In the genomic region with DNA sequence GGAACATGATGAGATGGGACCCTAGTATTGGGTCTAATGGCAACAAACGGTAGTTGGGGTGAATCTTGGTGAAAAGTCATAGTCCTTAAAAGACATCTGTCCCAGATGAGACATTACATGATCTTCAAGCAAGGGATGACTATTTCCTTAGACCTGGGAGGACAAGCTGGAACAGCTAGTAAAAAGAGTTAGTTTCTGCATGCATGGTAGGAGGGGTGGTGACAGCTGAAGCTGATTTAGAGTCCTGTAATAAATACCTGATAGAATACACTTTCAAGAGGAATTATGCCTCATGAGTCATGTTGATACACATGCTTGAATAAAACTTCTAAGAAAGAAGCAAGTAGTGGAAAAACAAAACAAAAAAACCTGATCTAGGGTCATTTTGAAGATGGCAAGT, we compare ENCODE assay signal across 14 cellular contexts.
DNase-seq lines count a peak whose midpoint lies in the region; ATAC-seq and TF ChIP-seq lines count a peak whose summit lies in the region.
"Had no signal": no experiment of that assay in that cellular context is flagged by ENCODE, and none has a peak within 500 bp of the region (broad histone marks: within the 10 kb centered on the region; RNA-seq: fewer than 3 reads in every experiment).

No MANE protein-coding gene starts in this region.

- H3K36me3 ChIP-seq in heart right ventricle (no peaks in the 10 kb centered on the region), right atrium auricular region (no peaks in the 10 kb centered on the region), PC-3 (ENCODE audit: low read depth, low read length) (no peaks in the 10 kb centered on the region)
- H3K36me3 ChIP-seq: BLaER1 treated with 17β-estradiol and CSF1 and Interleukin-3, amounts not matched to agents 10 nM and 100 nM had no signal

- no TSS peak for BruUV-seq in PC-3 (replicated peaks; lab: Mats Ljungman, UMichigan)

- no peak overlapping the region for H2AFZ ChIP-seq in PC-3 (ENCODE audit: low read length)

- no peaks in the 10 kb centered on the region for H3K36me3 Mint-ChIP-seq in neural crest cell (ENCODE audit: low read depth)
- H3K36me3 Mint-ChIP-seq: CD4-positive, CD25-positive, alpha-beta regulatory T cell; IgD-negative memory B cell had no signal

- H3K4me2 ChIP-seq in PC-3 (ENCODE audit: low read length), result no peak overlapping the region
- H3K4me2 ChIP-seq: BLaER1 treated with 17β-estradiol and CSF1 and Interleukin-3, amounts not matched to agents 10 nM and 100 nM had no signal

- TF ChIP-seq CTCF in heart right ventricle (IDR thresholded peaks at IDR 0.05), result no peak
- no peak for TF ChIP-seq CTCF in right atrium auricular region (IDR thresholded peaks at IDR 0.05)
- no peak for TF ChIP-seq CTCF in PC-3 (conservative IDR thresholded peaks at IDR 0.05; ENCODE audit: low read depth, low read length)
- TF ChIP-seq CTCF in fibroblast of mammary gland (conservative IDR thresholded peaks at IDR 0.05; ENCODE audit: control insufficient read depth, insufficient read depth, low read depth, low read length), result no peak
- no peak for TF ChIP-seq CTCF in neural crest cell (conservative IDR thresholded peaks at IDR 0.05)

- H3K9me2 ChIP-seq in PC-3 (replicated peaks; ENCODE audit: low read length), result no peaks in the 10 kb centered on the region

- intact Hi-C loops in heart right ventricle (cut with DNase I) (no loop called here), PC-3 (cut with micrococcal nuclease) (no loop called here)

- peak overlapping the region; percentile 31 for H3K27ac Mint-ChIP-seq in neural crest cell (ENCODE audit: unreplicated experiment)
- H3K27ac Mint-ChIP-seq: IgD-negative memory B cell had no signal

- peaks cover 9% of the 10 kb centered on the region for H3K9me3 Mint-ChIP-seq in neural crest cell

- no peaks in the 10 kb centered on the region for H3K4me1 Mint-ChIP-seq in neural crest cell
- H3K4me1 Mint-ChIP-seq: CD4-positive, CD25-positive, alpha-beta regulatory T cell; IgD-negative memory B cell had no signal

- DNase-seq in heart right ventricle (no peak), right atrium auricular region (ENCODE audit: low spot score) (no peak), PC-3 (no peak), fibroblast of mammary gland (ENCODE audit: low read depth) (peak; percentile 47), neural crest cell (ENCODE audit: low read depth, low spot score) (no peak), DMS153 (lab: John Stamatoyannopoulos, UW) (no peak)
- DNase-seq: AML-193; CD4-positive, CD25-positive, alpha-beta regulatory T cell; DMS79 had no signal

- H3K27me3 ChIP-seq in heart right ventricle, result no peaks in the 10 kb centered on the region
- no peaks in the 10 kb centered on the region for H3K27me3 ChIP-seq in right atrium auricular region
- H3K27me3 ChIP-seq in PC-3 (ENCODE audit: low read length), result no peaks in the 10 kb centered on the region
- H3K27me3 ChIP-seq: BLaER1 treated with 17β-estradiol and CSF1 and Interleukin-3, amounts not matched to agents 10 nM and 100 nM had no signal

- H3K27ac ChIP-seq in heart right ventricle, result peak overlapping the region in 6 of 10 donors; percentile 11 to 70 (median 67)
- no peak overlapping the region for H3K27ac ChIP-seq in right atrium auricular region
- H3K27ac ChIP-seq in PC-3 (ENCODE audit: low read length), result no peak overlapping the region
- H3K27ac ChIP-seq: 22Rv1; BLaER1 treated with 17β-estradiol and CSF1 and Interleukin-3, amounts not matched to agents 10 nM and 100 nM had no signal

- H3K4me1 ChIP-seq in heart right ventricle (peaks cover 0 to 5% (median 0%) of the 10 kb centered on the region in 9 donors), right atrium auricular region (no peaks in the 10 kb centered on the region), PC-3 (ENCODE audit: insufficient read depth, low read length) (peaks cover 11% of the 10 kb centered on the region)

- ATAC-seq in heart right ventricle, result no peak
- peak; percentile 46 for ATAC-seq in PC-3
- ATAC-seq in GM21717 (IDR thresholded peaks at IDR 0.05; ENCODE audit: unreplicated experiment), result no peak
- no peak for ATAC-seq in GM21619 (IDR thresholded peaks at IDR 0.05; ENCODE audit: unreplicated experiment)

- no peaks in the 10 kb centered on the region for H3K79me2 ChIP-seq in PC-3 (ENCODE audit: low read length)

- peaks cover 0 to 32% (median 10%) of the 10 kb centered on the region in 11 donors for H3K9me3 ChIP-seq in heart right ventricle
- peaks cover 0 to 20% of the 10 kb centered on the region in 2 donors for H3K9me3 ChIP-seq in right atrium auricular region
- H3K9me3 ChIP-seq in PC-3 (ENCODE audit: low read length), result no peaks in the 10 kb centered on the region

- POLR2A ChIA-PET in PC-3 (lab: Charles Lee; ENCODE audit: unreplicated experiment), result no interaction called here

- CTCF ChIA-PET in PC-3 (lab: Charles Lee), result no interaction called here

- H3K9ac ChIP-seq in PC-3 (ENCODE audit: low read length), result no peak overlapping the region
- H3K9ac ChIP-seq: BLaER1 treated with 17β-estradiol and CSF1 and Interleukin-3, amounts not matched to agents 10 nM and 100 nM had no signal

- no peaks in the 10 kb centered on the region for H3K27me3 Mint-ChIP-seq in neural crest cell (ENCODE audit: low read depth)
- H3K27me3 Mint-ChIP-seq: IgD-negative memory B cell had no signal

- WGBS in heart right ventricle, 2 donors, result 76 to 80% methylated on average over 1 of the region's 1 CpG

- H3K4me3 ChIP-seq in heart right ventricle, result no peak overlapping the region
- no peak overlapping the region for H3K4me3 ChIP-seq in right atrium auricular region
- no peak overlapping the region for H3K4me3 ChIP-seq in PC-3 (ENCODE audit: low read length)
- no peak overlapping the region for H3K4me3 ChIP-seq in fibroblast of mammary gland (ENCODE audit: control insufficient read depth, low read depth, low read length)
- H3K4me3 ChIP-seq: BLaER1 treated with 17β-estradiol and CSF1 and Interleukin-3, amounts not matched to agents 10 nM and 100 nM had no signal

- no peak overlapping the region for H3K4me3 Mint-ChIP-seq in neural crest cell
- H3K4me3 Mint-ChIP-seq: CD4-positive, CD25-positive, alpha-beta regulatory T cell; IgD-negative memory B cell had no signal

- H3F3A ChIP-seq in PC-3 (ENCODE audit: low read length, unreplicated experiment), result no peaks in the 10 kb centered on the region

- H4K20me1 ChIP-seq in PC-3 (ENCODE audit: low read length), result no peaks in the 10 kb centered on the region
- H4K20me1 ChIP-seq: BLaER1 treated with 17β-estradiol and CSF1 and Interleukin-3, amounts not matched to agents 10 nM and 100 nM had no signal

Comparison
In these comparisons a context has a peak if more than half of its experiments do, and no peak if none do; other contexts are left out.
1. H3K27ac ChIP-seq: peak in heart right ventricle (6 of 10); none in right atrium auricular region (0 of 2) and PC-3 (single experiment).